9 cellular contexts compared by ENCODE assay signal in the genomic region with DNA sequence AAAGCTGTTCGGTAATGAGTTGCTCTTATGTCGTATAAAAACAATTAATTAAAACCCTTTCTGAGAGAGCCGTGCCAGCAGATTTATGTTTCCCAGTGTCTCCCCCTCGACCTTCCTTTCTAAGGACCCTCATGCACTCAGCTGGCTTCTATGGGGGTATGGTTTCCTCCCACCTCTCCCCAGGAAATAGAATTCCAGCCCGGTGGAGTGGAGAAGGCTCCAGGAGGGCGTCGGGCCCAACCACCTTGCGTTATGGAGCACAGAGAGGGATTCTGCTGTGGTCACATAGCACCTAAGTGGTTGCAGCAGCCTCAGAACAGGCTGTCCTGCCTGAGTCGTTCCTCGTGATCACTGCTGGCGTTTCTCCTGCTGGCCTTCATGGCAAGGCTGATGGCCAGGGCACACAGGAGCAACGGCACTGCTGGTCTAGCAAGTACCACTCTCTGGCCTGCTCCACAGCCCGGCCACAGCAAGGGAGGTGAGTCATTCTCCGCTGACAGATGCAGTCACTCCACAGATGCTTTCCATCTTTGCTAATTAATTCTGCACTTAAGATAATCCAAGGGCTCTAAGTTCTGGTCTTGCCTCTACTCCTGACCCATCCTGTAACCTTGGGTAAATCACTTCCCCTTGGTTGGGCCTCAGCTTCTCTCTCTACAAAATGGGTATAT.
DNase-seq lines count a peak whose midpoint lies in the region; ATAC-seq and TF ChIP-seq lines count a peak whose summit lies in the region.
"Had no signal": no experiment of that assay in that cellular context is flagged by ENCODE, and none has a peak within 500 bp of the region (broad histone marks: within the 10 kb centered on the region; RNA-seq: fewer than 3 reads in every experiment).

No MANE protein-coding gene starts in this region.

- intact Hi-C loops in mucosa of descending colon (cut with DNase I, micrococcal nuclease) = no loop called here

- no peaks in the 10 kb centered on the region for H3K36me3 ChIP-seq in mucosa of descending colon (ENCODE audit: low read depth)
- H3K36me3 ChIP-seq: pancreas had no signal

- H3K9me3 ChIP-seq in mucosa of descending colon = no peaks in the 10 kb centered on the region
- H3K9me3 ChIP-seq: pancreas had no signal

- ATAC-seq in mucosa of descending colon (peak; percentile 41), GM19395 (IDR thresholded peaks at IDR 0.05; ENCODE audit: unreplicated experiment) (no peak), HG03442 (IDR thresholded peaks at IDR 0.05; ENCODE audit: unreplicated experiment) (no peak)

- no peak overlapping the region for H3K4me3 ChIP-seq in mucosa of descending colon
- H3K4me3 ChIP-seq: pancreas had no signal

- in situ Hi-C loops in GM13976 (cut with MboI; ENCODE audit: low sequenced_read_pairs, unreplicated experiment) = no loop called here

- DNase-seq in Ammon's horn (ENCODE audit: low spot score) = peak; percentile 78
- peak; percentile 82 for DNase-seq in RPMI7951 (ENCODE audit: low read depth)
- DNase-seq in fibroblast of peridontal ligament (ENCODE audit: extremely low read depth) = peak; percentile 67
- peak in 1 of 3 donors; percentile 30 for DNase-seq in mucosa of descending colon
- DNase-seq in activated effector memory CD4-positive, alpha-beta T cell treated with anti-CD3 and anti-CD28 coated beads, Interleukin-2, amount 50 U/mL, for 16 hours = no peak
- no peak for DNase-seq in GM13976 (ENCODE audit: low spot score)
- DNase-seq: pancreas had no signal

- TF ChIP-seq CTCF in mucosa of descending colon (IDR thresholded peaks at IDR 0.05) = no peak
- no peak for TF ChIP-seq CTCF in GM13976 (IDR thresholded peaks at IDR 0.05; ENCODE audit: borderline replicate concordance, control extremely low read depth, extremely low read depth, insufficient read depth, missing control alignments)

- H3K4me1 ChIP-seq in mucosa of descending colon (ENCODE audit: low read depth) = no peaks in the 10 kb centered on the region
- H3K4me1 ChIP-seq: pancreas had no signal

Comparison
In these comparisons a context has a peak if more than half of its experiments do, and no peak if none do; other contexts are left out.
1. DNase-seq: peak in Ammon's horn (single experiment), RPMI7951 (single experiment) and fibroblast of peridontal ligament (single experiment); none in activated effector memory CD4-positive, alpha-beta T cell treated with anti-CD3 and anti-CD28 coated beads, Interleukin-2, amount 50 U/mL, for 16 hours (single experiment) and GM13976 (single experiment).